In the genomic region with DNA sequence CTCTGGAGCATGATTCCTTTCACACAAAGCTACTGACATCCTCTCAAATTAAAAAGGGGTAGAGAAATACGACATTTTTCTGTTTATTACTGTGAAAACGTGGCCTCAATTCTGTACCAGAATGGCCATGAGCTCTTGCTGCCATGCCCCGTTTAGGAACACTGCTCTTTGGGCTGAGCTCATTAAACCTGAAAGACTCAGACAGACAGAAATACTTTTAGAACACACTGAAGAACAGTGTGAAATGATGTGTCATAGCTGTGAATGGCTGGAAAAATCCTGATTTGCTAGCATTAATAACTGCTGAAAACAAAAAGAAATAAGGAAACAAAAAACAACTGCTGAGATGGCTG, we compare ENCODE assay signal across 14 cellular contexts. TPM values are rescaled to one million over a fixed set of nuclear protein-coding genes. Genes with fewer than 3 reads are reported as not detected.
"Had no signal": no experiment of that assay in that cellular context is flagged by ENCODE, and none has a peak within 500 bp of the region (broad histone marks: within the 10 kb centered on the region; RNA-seq: fewer than 3 reads in every experiment).

No MANE protein-coding gene starts in this region.

- ATAC-seq: activated T-helper 17 cell treated with anti-CD3 and anti-CD28 coated beads, Interleukin-2, amount 50 U/mL, for 72 hours; natural killer cell treated with Interleukin-12 subunit alpha and Interleukin-12 subunit beta and Interleukin-15 and Interleukin-18, amount 100 ng/mL, for 72 hours had no signal

- H3K36me3 ChIP-seq: lower lobe of right lung, neutrophil, tibial artery had no signal

- H3K27me3 ChIP-seq: neutrophil, tibial artery had no signal

- H3K4me3 ChIP-seq: lower lobe of right lung, tibial artery had no signal

- H3K27ac ChIP-seq: lower lobe of right lung, neutrophil, tibial artery had no signal

- DNase-seq: activated B cell treated with CpG ODN at 0.5 μM for 24 hours; activated CD4-positive, alpha-beta memory T cell treated with anti-CD3 and anti-CD28 coated beads for 36 hours; activated CD4-positive, alpha-beta T cell treated with anti-CD3 and anti-CD28 coated beads for 4 hours; activated naive CD4-positive, alpha-beta T cell; activated T-cell treated with anti-CD3 and anti-CD28 coated beads, Interleukin-2, amount 50 U/mL, for 1 hour; aorta; effector CD4-positive, alpha-beta T cell; islet precursor cell; lower lobe of right lung; stimulated activated naive CD4-positive, alpha-beta T cell; tibial artery had no signal

- H3K4me1 ChIP-seq: lower lobe of right lung had no signal

- H3K9me3 ChIP-seq: lower lobe of right lung, neutrophil, tibial artery had no signal

RNA-seq across cellular contexts. Expression of gene FZD4, which starts 50.4 kb away (rescaled TPM):
- total RNA-seq: activated B cell treated with CpG ODN at 0.5 μM for 24 hours had no signal
